In the genomic region with DNA sequence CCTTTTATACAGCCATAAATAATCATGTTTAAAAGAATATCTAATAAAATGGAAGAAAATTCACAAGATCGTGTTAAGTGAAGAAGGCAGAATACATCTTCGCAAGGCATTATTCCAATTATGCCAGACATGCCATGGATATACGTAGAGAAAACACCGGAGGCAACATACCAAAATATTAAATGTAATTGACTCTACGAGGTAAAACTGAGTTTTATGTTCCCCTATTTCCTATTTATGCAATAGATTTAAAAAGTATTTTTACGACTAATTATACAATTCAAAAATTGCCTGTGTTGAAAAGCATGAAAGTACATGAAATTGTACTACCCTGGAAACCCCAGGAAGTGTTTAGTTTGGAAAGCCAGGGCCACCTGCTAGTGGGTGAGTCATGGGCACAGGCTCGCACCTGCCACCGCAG, we compare ENCODE assay signal across 8 cellular contexts.
DNase-seq lines count a peak whose midpoint lies in the region; FAIRE-seq and TF ChIP-seq lines count a peak whose summit lies in the region.

No MANE protein-coding gene starts in this region.

- H3K27me3 ChIP-seq in muscle layer of duodenum (ENCODE audit: low read depth, low read length), result no peaks in the 10 kb centered on the region

- in situ Hi-C loops in GM13976 (cut with MboI; ENCODE audit: low sequenced_read_pairs, unreplicated experiment), result no loop called here

- H3K4me3 ChIP-seq in LNCaP clone FGC (ENCODE audit: low read depth, low read length) (peak overlapping the region; percentile 80), cardiac fibroblast (replicated peaks in 1 of 2; ENCODE audit: low read depth in 2 of 2, low read length in 2 of 2) (peak overlapping the region; percentile 89 to 94), muscle layer of duodenum (ENCODE audit: low read depth in 1 of 2, low read length in 2 of 2) (peak overlapping the region; percentile 88 to 94)

- TF ChIP-seq CTCF in LNCaP clone FGC (IDR thresholded peaks at IDR 0.05; ENCODE audit: control insufficient read depth, extremely low read depth, insufficient read depth), result no peak
- no peak for TF ChIP-seq CTCF in cardiac fibroblast (IDR thresholded peaks at IDR 0.05; ENCODE audit: low read depth, low read length)
- TF ChIP-seq CTCF in GM13976 (IDR thresholded peaks at IDR 0.05; ENCODE audit: borderline replicate concordance, control extremely low read depth, extremely low read depth, insufficient read depth, missing control alignments), result no peak

- FAIRE-seq in G401.6 (lab: Jason Lieb, UNC), result peak; percentile 63

- DNase-seq in LNCaP clone FGC (ENCODE audit: low read depth), result no peak
- no peak for DNase-seq in cardiac fibroblast (ENCODE audit: low read depth in 2 of 2)
- no peak for DNase-seq in Kasumi-1 (lab: John Stamatoyannopoulos, UW)
- DNase-seq in MV-4-11 (lab: John Stamatoyannopoulos, UW), result no peak
- DNase-seq in GM13976 (ENCODE audit: low spot score), result no peak
- no peak for DNase-seq in stimulated activated CD4-positive, alpha-beta T cell treated with anti-CD3 and anti-CD28 coated beads, Interleukin-15, amount 100 ng/mL, for 24 hours

- H3K36me3 ChIP-seq in muscle layer of duodenum (ENCODE audit: control insufficient read depth in 1 of 2, insufficient read depth in 2 of 2, low read length in 2 of 2), result peaks cover 11 to 21% of the 10 kb centered on the region in 2 donors

- peaks cover 12 to 34% of the 10 kb centered on the region in 2 donors for H3K4me1 ChIP-seq in muscle layer of duodenum (ENCODE audit: control insufficient read depth in 1 of 2, insufficient read depth in 2 of 2, low read length in 2 of 2)

- H3K27ac ChIP-seq in muscle layer of duodenum (ENCODE audit: low read length), result peak overlapping the region; percentile 94

- H3K9me3 ChIP-seq in muscle layer of duodenum (ENCODE audit: control insufficient read depth in 1 of 2, low read length in 2 of 2), result no peaks in the 10 kb centered on the region
